ENCODE assay signal across 1 cellular context in genomic region chr2:102359527-102359926, GRCh38.
A peak's percentile ranks its signal among the peaks of the same experiment; 100 is the strongest.
TF ChIP-seq lines count a peak whose summit lies in the region.

No MANE protein-coding gene starts in this region.

TF ChIP-seq in HepG2, 621 proteins besides CTCF, POLR2A, EP300 and RAD21:
- TF ChIP-seq FOXC1 (CRISPR knock-in tag; IDR thresholded peaks at IDR 0.05; ENCODE audit: borderline replicate concordance): no peak
- no peak for TF ChIP-seq ZNF335 (CRISPR knock-in tag; IDR thresholded peaks at IDR 0.05)
- TF ChIP-seq TCF12 (IDR thresholded peaks at IDR 0.05): no peak
- no peak for TF ChIP-seq TCF12 (CRISPR knock-in tag; IDR thresholded peaks at IDR 0.05)
- peak; percentile 48; the same call in 1 of the 2 replicates for TF ChIP-seq CEBPB (IDR thresholded peaks at IDR 0.05; ENCODE audit: borderline replicate concordance, low read depth, low read length)
- no peak for TF ChIP-seq ZNF383 (CRISPR knock-in tag; IDR thresholded peaks at IDR 0.05; ENCODE audit: borderline replicate concordance)
- TF ChIP-seq ZBTB42 (CRISPR knock-in tag; IDR thresholded peaks at IDR 0.05): no peak
- no peak for TF ChIP-seq ARNT2 (CRISPR knock-in tag; IDR thresholded peaks at IDR 0.05; ENCODE audit: low read depth)
- TF ChIP-seq ZFP36L1 (CRISPR knock-in tag; IDR thresholded peaks at IDR 0.05): no peak
